14 cellular contexts compared by ENCODE assay signal in genomic region chr13:34469212-34469983, GRCh38.
DNase-seq lines count a peak whose midpoint lies in the region; ATAC-seq and TF ChIP-seq lines count a peak whose summit lies in the region.
"Had no signal": no experiment of that assay in that cellular context is flagged by ENCODE, and none has a peak within 500 bp of the region (broad histone marks: within the 10 kb centered on the region; RNA-seq: fewer than 3 reads in every experiment).

No MANE protein-coding gene starts in this region.

- H3K36me3 ChIP-seq in lung (ENCODE audit: control insufficient read depth in 2 of 2, insufficient read depth in 2 of 2, low read length in 2 of 2) (no peaks in the 10 kb centered on the region), upper lobe of right lung (no peaks in the 10 kb centered on the region), A673 (ENCODE audit: insufficient read depth, low read length, poor library complexity, severe bottlenecking) (no peaks in the 10 kb centered on the region)
- H3K36me3 ChIP-seq: sigmoid colon had no signal

- POLR2A ChIA-PET in A673 (lab: Charles Lee; ENCODE audit: low non-redundant PET), result no interaction called here

- H3K4me3 ChIP-seq in astrocyte of the spinal cord (ENCODE audit: low read depth, low read length) (no peak overlapping the region), lung (no peak overlapping the region), upper lobe of right lung (no peak overlapping the region), A673 (ENCODE audit: low read depth, low read length, poor library complexity, severe bottlenecking) (no peak overlapping the region)
- H3K4me3 ChIP-seq: sigmoid colon had no signal

- intact Hi-C loops in upper lobe of right lung (cut with DNase I), result no loop called here
- intact Hi-C loops in A673 (cut with micrococcal nuclease; ENCODE audit: unreplicated experiment), result no loop called here

- 62% methylated on average over 3 of the region's 3 CpGs for WGBS in lung, 2 donors

- peaks cover 2 to 4% of the 10 kb centered on the region in 2 donors for H3K4me1 ChIP-seq in lung (ENCODE audit: control insufficient read depth in 2 of 2, insufficient read depth in 2 of 2, low read length in 2 of 2)
- peaks cover 4% of the 10 kb centered on the region for H3K4me1 ChIP-seq in upper lobe of right lung
- H3K4me1 ChIP-seq in A673 (ENCODE audit: insufficient read depth, low read length, poor library complexity, severe bottlenecking), result no peaks in the 10 kb centered on the region
- H3K4me1 ChIP-seq: Caco-2 had no signal

- ATAC-seq in lung (ENCODE audit: insufficient read depth, low FRiP score) (peak; percentile 32), upper lobe of right lung (no peak), HG03139 (IDR thresholded peaks at IDR 0.05; ENCODE audit: unreplicated experiment) (no peak), HG02798 (IDR thresholded peaks at IDR 0.05; ENCODE audit: poor library complexity, unreplicated experiment) (no peak)
- ATAC-seq: activated CD4-positive, alpha-beta T cell treated with anti-CD3 and anti-CD28 coated beads for 36 hours; activated T-helper 17 cell treated with anti-CD3 and anti-CD28 coated beads, Interleukin-2, amount 50 U/mL, for 72 hours had no signal

- CTCF ChIA-PET in A673 (lab: Charles Lee), result no interaction called here

- no TSS peak for BruUV-seq in A673 (replicated peaks; lab: Mats Ljungman, UMichigan)

- H3K27ac ChIP-seq in lung (ENCODE audit: low read depth in 1 of 2, low read length in 1 of 2) (no peak overlapping the region), upper lobe of right lung (no peak overlapping the region), A673 (ENCODE audit: low read depth, low read length, poor library complexity, severe bottlenecking) (no peak overlapping the region)

- in situ Hi-C loops in astrocyte of the spinal cord (cut with HindIII; ENCODE audit: low sequenced_read_pairs), result no loop called here

- H3K9me3 ChIP-seq in lung (ENCODE audit: control insufficient read depth in 2 of 2, insufficient read depth in 1 of 2, low read length in 1 of 2), result no peaks in the 10 kb centered on the region
- no peaks in the 10 kb centered on the region for H3K9me3 ChIP-seq in upper lobe of right lung
- H3K9me3 ChIP-seq in A673 (ENCODE audit: low read depth, low read length, poor library complexity, severe bottlenecking), result no peaks in the 10 kb centered on the region
- H3K9me3 ChIP-seq: Caco-2, sigmoid colon had no signal

- DNase-seq in DMS53 treated with DMSO at 0.1 percent for 48 hours (lab: John Stamatoyannopoulos, UW; ENCODE audit: unreplicated experiment) (peak; percentile 90), NCI-H2081 (lab: John Stamatoyannopoulos, UW) (peak; percentile 49 to 85), astrocyte of the spinal cord (ENCODE audit: low read depth, low spot score) (peak; percentile 27), lung (ENCODE audit: low spot score) (no peak), upper lobe of right lung (no peak), A673 (ENCODE audit: low spot score) (no peak)
- DNase-seq: activated CD4-positive, alpha-beta T cell treated with anti-CD3 and anti-CD28 coated beads for 36 hours; Caco-2; sigmoid colon; substantia nigra; SW 1271 had no signal

- no peak for TF ChIP-seq CTCF in astrocyte of the spinal cord (IDR thresholded peaks at IDR 0.05; ENCODE audit: low read depth, low read length)
- no peak for TF ChIP-seq CTCF in lung (IDR thresholded peaks at IDR 0.05; ENCODE audit: control extremely low read depth, extremely low read depth)
- no peak for TF ChIP-seq CTCF in upper lobe of right lung (IDR thresholded peaks at IDR 0.05)
- TF ChIP-seq CTCF in A673 (conservative IDR thresholded peaks at IDR 0.05; ENCODE audit: low read depth, low read length), result no peak

- H3K27me3 ChIP-seq in lung (ENCODE audit: control insufficient read depth, insufficient read depth) (no peaks in the 10 kb centered on the region), upper lobe of right lung (no peaks in the 10 kb centered on the region), A673 (replicated peaks; ENCODE audit: insufficient read depth, low read depth, low read length, poor library complexity) (no peaks in the 10 kb centered on the region)
- H3K27me3 ChIP-seq: sigmoid colon had no signal

Comparison
In these comparisons a context has a peak if more than half of its experiments do, and no peak if none do; other contexts are left out.
1. DNase-seq: peak in DMS53 treated with DMSO at 0.1 percent for 48 hours (single experiment), NCI-H2081 (2 of 2) and astrocyte of the spinal cord (single experiment); none in lung (single experiment), upper lobe of right lung (single experiment) and A673 (single experiment).